In the genomic region with DNA sequence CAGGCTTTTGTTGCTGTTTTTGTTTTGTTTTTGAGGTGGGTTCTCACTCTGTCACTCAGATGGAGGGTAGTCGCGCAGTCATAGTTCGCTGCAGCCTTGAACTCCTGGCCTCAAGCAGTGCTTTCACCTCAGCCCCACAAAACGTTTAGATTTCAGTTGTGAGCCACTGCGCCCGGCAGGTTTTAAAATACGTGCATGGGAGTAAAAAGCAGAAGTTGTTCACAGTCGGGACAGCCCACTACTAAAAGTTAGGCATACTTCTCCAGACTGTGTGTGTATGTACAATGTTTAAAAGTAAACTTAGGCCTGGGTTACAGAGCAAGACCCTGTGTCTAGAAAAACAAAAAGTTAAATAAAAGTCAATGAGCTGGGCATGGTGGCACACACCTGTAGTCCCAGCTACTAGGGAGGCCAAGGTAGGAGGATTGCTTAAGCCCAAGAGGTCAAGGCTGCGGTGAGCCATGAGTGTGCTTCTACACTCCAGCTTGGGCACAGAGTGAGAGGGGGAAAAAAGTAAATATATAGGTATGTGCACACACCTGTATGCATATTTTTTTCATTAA, we compare ENCODE assay signal across 1 cellular context.
A peak's percentile ranks its signal among the peaks of the same experiment; 100 is the strongest.
TF ChIP-seq lines count a peak whose summit lies in the region.

No MANE protein-coding gene starts in this region.

TF ChIP-seq in GM12878, 131 proteins besides CTCF, POLR2A, EP300 and RAD21:
- peak; percentile 51; the same call in 1 of the 2 replicates for TF ChIP-seq MXI1 (IDR thresholded peaks at IDR 0.05; ENCODE audit: low read depth, low read length)
- peak; percentile 19; the same call in 1 of the 2 replicates for TF ChIP-seq SPI1 (IDR thresholded peaks at IDR 0.05; ENCODE audit: borderline replicate concordance, insufficient read depth, low read depth, low read length)
- TF ChIP-seq ZNF274 (IDR thresholded peaks at IDR 0.05; ENCODE audit: insufficient read depth, insufficient read length): no peak
- TF ChIP-seq GATAD2B (conservative IDR thresholded peaks at IDR 0.05; ENCODE audit: low read depth): no peak
- TF ChIP-seq, protein P1, sequence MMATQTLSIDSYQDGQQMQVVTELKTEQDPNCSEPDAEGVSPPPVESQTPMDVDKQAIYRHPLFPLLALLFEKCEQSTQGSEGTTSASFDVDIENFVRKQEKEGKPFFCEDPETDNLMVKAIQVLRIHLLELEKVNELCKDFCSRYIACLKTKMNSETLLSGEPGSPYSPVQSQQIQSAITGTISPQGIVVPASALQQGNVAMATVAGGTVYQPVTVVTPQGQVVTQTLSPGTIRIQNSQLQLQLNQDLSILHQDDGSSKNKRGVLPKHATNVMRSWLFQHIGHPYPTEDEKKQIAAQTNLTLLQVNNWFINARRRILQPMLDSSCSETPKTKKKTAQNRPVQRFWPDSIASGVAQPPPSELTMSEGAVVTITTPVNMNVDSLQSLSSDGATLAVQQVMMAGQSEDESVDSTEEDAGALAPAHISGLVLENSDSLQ (IDR thresholded peaks at IDR 0.05): peak; percentile 65; the same call in 1 of the 2 replicates
- no peak for TF ChIP-seq IKZF1 (conservative IDR thresholded peaks at IDR 0.05)
